In the genomic region with DNA sequence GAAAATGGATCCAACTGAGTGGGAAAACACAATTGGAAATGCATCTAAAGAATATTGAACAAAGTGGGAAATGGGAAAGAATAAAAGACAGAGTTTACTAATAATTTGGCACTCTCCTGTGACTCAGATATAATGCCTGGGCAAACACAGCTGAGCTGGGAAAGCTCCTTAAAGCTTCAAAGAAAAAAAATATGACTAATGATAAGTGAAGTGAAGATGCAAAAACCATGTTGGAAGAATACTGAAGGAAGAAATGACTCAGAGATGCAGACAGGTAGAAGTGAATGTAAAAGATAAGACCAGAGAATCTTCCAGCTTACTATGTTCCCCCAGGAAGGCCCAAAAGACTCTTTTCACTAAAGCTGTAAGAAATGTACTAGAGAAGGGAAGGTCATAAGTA, we compare ENCODE assay signal across 23 cellular contexts.
"Had no signal": no experiment of that assay in that cellular context is flagged by ENCODE, and none has a peak within 500 bp of the region (broad histone marks: within the 10 kb centered on the region; RNA-seq: fewer than 3 reads in every experiment).

No MANE protein-coding gene starts in this region.

- H3K27me3 ChIP-seq: cardiac muscle cell, esophagus muscularis mucosa, right atrium auricular region, tibial nerve, uterus had no signal

- FAIRE-seq: keratinocyte had no signal

- H3K4me1 ChIP-seq: esophagus muscularis mucosa, right atrium auricular region, tibial nerve, uterus had no signal

- H3K27ac ChIP-seq: cardiac muscle cell, esophagus muscularis mucosa, right atrium auricular region, tibial nerve, uterus had no signal

- ATAC-seq: activated naive CD8-positive, alpha-beta T cell treated with anti-CD3 and anti-CD28 coated beads, Interleukin-2, amount 50 U/mL, for 24 hours; left lobe of liver; stimulated activated naive CD8-positive, alpha-beta T cell treated with anti-CD3 and anti-CD28 coated beads, Interleukin-15, Interleukin-2, amounts not matched to agents 100 U/mL and 50 U/mL, for 24 hours had no signal

- H3K9me3 ChIP-seq: esophagus muscularis mucosa, right atrium auricular region, tibial nerve, uterus had no signal

- DNase-seq: activated CD4-positive, CD25-positive, alpha-beta regulatory T cell treated with anti-CD3 and anti-CD28 coated beads, Interleukin-2, amount 50 U/mL, for 72 hours; activated CD8-positive, alpha-beta memory T cell treated with anti-CD3 and anti-CD28 coated beads for 24 hours; activated CD8-positive, alpha-beta memory T cell treated with anti-CD3 and anti-CD28 coated beads, Interleukin-2, amount 50 U/mL, for 48 hours; activated effector memory CD4-positive, alpha-beta T cell treated with Interleukin-2 at 50 U/mL for 16 hours; activated naive CD4-positive, alpha-beta T cell treated with anti-CD3 and anti-CD28 coated beads, Interleukin-2, amount 10 ng/mL, durations not matched to agents 7 days and 5 days; activated naive CD8-positive, alpha-beta T cell treated with anti-CD3 and anti-CD28 coated beads, Interleukin-2, amount 50 U/mL, for 24 hours; activated T-cell treated with anti-CD3 and anti-CD28 coated beads, Interleukin-2, amount 50 U/mL, for 48 hours; aorta; effector CD8-positive, alpha-beta T cell; glutamatergic neuron; hippocampal formation; stimulated activated naive CD8-positive, alpha-beta T cell treated with anti-CD3 and anti-CD28 coated beads, Interleukin-15, Interleukin-2, amounts not matched to agents 100 U/mL and 50 U/mL, for 24 hours; substantia nigra; T1000; uterus had no signal

- H3K4me1 Mint-ChIP-seq: activated naive CD4-positive, alpha-beta T cell treated with anti-CD3 and anti-CD28 coated beads, Interleukin-2, amount 10 ng/mL, durations not matched to agents 7 days and 5 days; activated naive CD8-positive, alpha-beta T cell treated with anti-CD3 and anti-CD28 coated beads, Interleukin-2, amount 50 U/mL, for 24 hours had no signal

- H3K27ac Mint-ChIP-seq: activated naive CD4-positive, alpha-beta T cell treated with anti-CD3 and anti-CD28 coated beads, Interleukin-2, amount 10 ng/mL, durations not matched to agents 7 days and 5 days; activated naive CD8-positive, alpha-beta T cell treated with anti-CD3 and anti-CD28 coated beads, Interleukin-2, amount 50 U/mL, for 24 hours; dendritic cell treated with granulocyte-macrophage colony-stimulating factor and Interleukin-4, amounts not matched to agents 40 ng/mL and 50 ng/mL, for 4 days; progenitor cell of endocrine pancreas had no signal

- H3K36me3 Mint-ChIP-seq: activated naive CD4-positive, alpha-beta T cell treated with anti-CD3 and anti-CD28 coated beads, Interleukin-2, amount 10 ng/mL, durations not matched to agents 7 days and 5 days had no signal

- H3K4me3 ChIP-seq: cardiac muscle cell, esophagus muscularis mucosa, right atrium auricular region, tibial nerve, uterus had no signal

- H3K9me3 Mint-ChIP-seq: dendritic cell treated with granulocyte-macrophage colony-stimulating factor and Interleukin-4, amounts not matched to agents 40 ng/mL and 50 ng/mL, for 4 days had no signal

- H3K36me3 ChIP-seq: cardiac muscle cell, esophagus muscularis mucosa, right atrium auricular region, tibial nerve, uterus had no signal

- H3K27me3 Mint-ChIP-seq: activated naive CD4-positive, alpha-beta T cell treated with anti-CD3 and anti-CD28 coated beads, Interleukin-2, amount 10 ng/mL, durations not matched to agents 7 days and 5 days; activated naive CD8-positive, alpha-beta T cell treated with anti-CD3 and anti-CD28 coated beads, Interleukin-2, amount 50 U/mL, for 24 hours; dendritic cell treated with granulocyte-macrophage colony-stimulating factor and Interleukin-4, amounts not matched to agents 40 ng/mL and 50 ng/mL, for 4 days; progenitor cell of endocrine pancreas had no signal

- H3K4me3 Mint-ChIP-seq: activated naive CD4-positive, alpha-beta T cell treated with anti-CD3 and anti-CD28 coated beads, Interleukin-2, amount 10 ng/mL, durations not matched to agents 7 days and 5 days; activated naive CD8-positive, alpha-beta T cell treated with anti-CD3 and anti-CD28 coated beads, Interleukin-2, amount 50 U/mL, for 24 hours; dendritic cell treated with granulocyte-macrophage colony-stimulating factor and Interleukin-4, amounts not matched to agents 40 ng/mL and 50 ng/mL, for 4 days had no signal
